31 cellular contexts compared by ENCODE assay signal in genomic region chr3:115110830-115111229, GRCh38.
"Had no signal": no experiment of that assay in that cellular context is flagged by ENCODE, and none has a peak within 500 bp of the region (broad histone marks: within the 10 kb centered on the region; RNA-seq: fewer than 3 reads in every experiment).

No MANE protein-coding gene starts in this region.

- H3K27ac ChIP-seq: pancreas, prostate gland, right lobe of liver, sigmoid colon, skin epidermis, spleen, suprapubic skin, testis, tibial artery, transverse colon, upper lobe of right lung, uterus had no signal

- H3K4me1 ChIP-seq: prostate gland, suprapubic skin, testis, transverse colon, uterus had no signal

- H3K9me3 ChIP-seq: pancreas, prostate gland, right lobe of liver, suprapubic skin, testis, tibial artery, transverse colon, upper lobe of right lung, uterus had no signal

- H3K4me3 Mint-ChIP-seq: naive B cell; naive thymus-derived CD8-positive, alpha-beta T cell; natural killer cell treated with Interleukin-12 subunit alpha and Interleukin-12 subunit beta and Interleukin-15 and Interleukin-18, amount 100 ng/mL, for 72 hours; nephron progenitor cell; neural crest cell; stimulated activated memory B cell treated with anti-CD40 and anti-IgM and Interleukin-4, amounts not matched to agents 10 μg/mL and 1 μg/mL and 100 μg/mL, for 72 hours; stimulated activated naive CD8-positive, alpha-beta T cell treated with anti-CD3 and anti-CD28 coated beads, Interleukin-15, amount 100 ng/mL, for 72 hours; type B pancreatic cell had no signal

- H3K4me2 ChIP-seq: smooth muscle cell had no signal

- DNase-seq: naive B cell; naive thymus-derived CD8-positive, alpha-beta T cell; nephron progenitor cell; occipital lobe; pancreas; right cardiac atrium; right lobe of liver; sigmoid colon; spleen; stimulated activated CD4-positive, alpha-beta T cell treated with anti-CD3 and anti-CD28 coated beads, Interleukin-12 subunit alpha, Interleukin-12 subunit beta, amount 100 ng/mL, for 4 hours; stimulated activated CD4-positive, alpha-beta T cell treated with anti-CD3 and anti-CD28 coated beads, Interleukin-1b, Interleukin-23, amount 100 ng/mL, for 48 hours; stimulated activated CD4-positive, alpha-beta T cell treated with anti-CD3 and anti-CD28 coated beads, Interleukin-4, amount 100 ng/mL, for 1 hour; stimulated activated CD4-positive, alpha-beta T cell treated with anti-CD3 and anti-CD28 coated beads, Interleukin-4, amount 100 ng/mL, for 4 hours; stimulated activated CD8-positive, alpha-beta memory T cell treated with anti-CD3 and anti-CD28 coated beads, Interleukin-4, amount 100 ng/mL, for 48 hours; stimulated activated naive CD4-positive, alpha-beta T cell; stimulated activated naive CD8-positive, alpha-beta T cell treated with anti-CD3 and anti-CD28 coated beads, Interleukin-15, amount 100 ng/mL, for 72 hours; stimulated activated naive CD8-positive, alpha-beta T cell treated with anti-CD3 and anti-CD28 coated beads, Interleukin-15, Interleukin-2, amounts not matched to agents 100 U/mL and 50 U/mL, for 24 hours; substantia nigra; testis; tibial artery; transverse colon; upper lobe of right lung; uterus had no signal

- H3K4me1 Mint-ChIP-seq: nephron progenitor cell; neural crest cell; stimulated activated naive CD8-positive, alpha-beta T cell treated with anti-CD3 and anti-CD28 coated beads, Interleukin-15, amount 100 ng/mL, for 72 hours had no signal

- H3K4me3 ChIP-seq: pancreas, prostate gland, right lobe of liver, sigmoid colon, skin epidermis, smooth muscle cell, spleen, suprapubic skin, testis, tibial artery, transverse colon, upper lobe of right lung, uterus had no signal

- H3K9me3 Mint-ChIP-seq: nephron progenitor cell; neural crest cell; stimulated activated naive CD8-positive, alpha-beta T cell treated with anti-CD3 and anti-CD28 coated beads, Interleukin-15, amount 100 ng/mL, for 72 hours; type B pancreatic cell had no signal

- H3K27ac Mint-ChIP-seq: naive B cell; naive thymus-derived CD8-positive, alpha-beta T cell; natural killer cell treated with Interleukin-12 subunit alpha and Interleukin-12 subunit beta and Interleukin-15 and Interleukin-18, amount 100 ng/mL, for 72 hours; nephron progenitor cell; stimulated activated memory B cell treated with anti-CD40 and anti-IgM and Interleukin-4, amounts not matched to agents 10 μg/mL and 1 μg/mL and 100 μg/mL, for 72 hours; stimulated activated naive CD8-positive, alpha-beta T cell treated with anti-CD3 and anti-CD28 coated beads, Interleukin-15, amount 100 ng/mL, for 72 hours; type B pancreatic cell had no signal

- H3K27me3 ChIP-seq: pancreas, right lobe of liver, sigmoid colon, spleen, suprapubic skin, testis, tibial artery, transverse colon, upper lobe of right lung, uterus had no signal

- H3K27me3 Mint-ChIP-seq: naive B cell; naive thymus-derived CD8-positive, alpha-beta T cell; natural killer cell treated with Interleukin-12 subunit alpha and Interleukin-12 subunit beta and Interleukin-15 and Interleukin-18, amount 100 ng/mL, for 72 hours; stimulated activated memory B cell treated with anti-CD40 and anti-IgM and Interleukin-4, amounts not matched to agents 10 μg/mL and 1 μg/mL and 100 μg/mL, for 72 hours; stimulated activated naive CD8-positive, alpha-beta T cell treated with anti-CD3 and anti-CD28 coated beads, Interleukin-15, amount 100 ng/mL, for 72 hours; type B pancreatic cell had no signal

- H3K36me3 ChIP-seq: pancreas, prostate gland, right lobe of liver, transverse colon, uterus had no signal

- ATAC-seq: naive thymus-derived CD8-positive, alpha-beta T cell; natural killer cell treated with Interleukin-12 subunit alpha and Interleukin-12 subunit beta and Interleukin-15 and Interleukin-18, amount 100 ng/mL, for 72 hours; pancreas; right lobe of liver; stimulated activated memory B cell treated with anti-CD40 and anti-IgM and Interleukin-4, amounts not matched to agents 10 μg/mL and 1 μg/mL and 100 μg/mL, for 72 hours; stimulated activated naive CD8-positive, alpha-beta T cell treated with anti-CD3 and anti-CD28 coated beads, Interleukin-15, amount 100 ng/mL, for 72 hours; stimulated activated naive CD8-positive, alpha-beta T cell treated with anti-CD3 and anti-CD28 coated beads, Interleukin-15, Interleukin-2, amounts not matched to agents 100 U/mL and 50 U/mL, for 24 hours; upper lobe of right lung had no signal
